1 cellular context compared by ENCODE assay signal in genomic region chr15:66581972-66582537, GRCh38.
A peak's percentile ranks its signal among the peaks of the same experiment; 100 is the strongest.
TF ChIP-seq lines count a peak whose summit lies in the region.

No MANE protein-coding gene starts in this region.

TF ChIP-seq in K562, 482 proteins besides CTCF, POLR2A, EP300 and RAD21 (continued from another document and continues in another):
- TF ChIP-seq ZNF444 (CRISPR knock-in tag; IDR thresholded peaks at IDR 0.05): no peak
- TF ChIP-seq RFX5 (IDR thresholded peaks at IDR 0.05; ENCODE audit: low read depth, low read length): no peak
- no peak for TF ChIP-seq HDGF (IDR thresholded peaks at IDR 0.05)
- TF ChIP-seq ZBTB43 (CRISPR knock-in tag; IDR thresholded peaks at IDR 0.05): no peak
- peak; percentile 88 for TF ChIP-seq ZFP36 (IDR thresholded peaks at IDR 0.05; ENCODE audit: low read depth, low read length, partially characterized antibody)
- TF ChIP-seq CREB5 (CRISPR knock-in tag; IDR thresholded peaks at IDR 0.05): no peak
- TF ChIP-seq NR4A1 (CRISPR knock-in tag; IDR thresholded peaks at IDR 0.05): no peak
- TF ChIP-seq NR4A1 (tag; IDR thresholded peaks at IDR 0.05): 0 out of 2 replicates have a peak, but pooled peaks have one; percentile 47
- TF ChIP-seq CBFB (CRISPR knock-in tag; IDR thresholded peaks at IDR 0.05): no peak
- TF ChIP-seq ZNF740 (CRISPR knock-in tag; IDR thresholded peaks at IDR 0.05): no peak
- no peak for TF ChIP-seq ZNF740 (tag; IDR thresholded peaks at IDR 0.05)
- no peak for TF ChIP-seq ZNF124 (CRISPR knock-in tag; IDR thresholded peaks at IDR 0.05)
- TF ChIP-seq NBN (IDR thresholded peaks at IDR 0.05; ENCODE audit: low read depth): 0 out of 2 replicates have a peak, but pooled peaks have one; percentile 46
- TF ChIP-seq ZFX (CRISPR knock-in tag; IDR thresholded peaks at IDR 0.05): peak; percentile 70
- TF ChIP-seq ETS1 (conservative IDR thresholded peaks at IDR 0.05; ENCODE audit: control insufficient read depth, low read depth, low read length): no peak
- TF ChIP-seq E2F4 (CRISPR knock-in tag; IDR thresholded peaks at IDR 0.05; ENCODE audit: low read depth): no peak
- no peak for TF ChIP-seq CBX3 (IDR thresholded peaks at IDR 0.05; ENCODE audit: borderline replicate concordance in 1 of 2, low read length in 2 of 2)
- TF ChIP-seq KAT8 (IDR thresholded peaks at IDR 0.05; ENCODE audit: low read depth): no peak
- TF ChIP-seq SAFB (IDR thresholded peaks at IDR 0.05; ENCODE audit: borderline replicate concordance, low read depth, low read length): no peak
- no peak; the same call in 1 of the 2 replicates for TF ChIP-seq HES1 (IDR thresholded peaks at IDR 0.05; ENCODE audit: low read depth)
- TF ChIP-seq ZNF398 (CRISPR knock-in tag; IDR thresholded peaks at IDR 0.05): no peak
- peak; percentile 58 for TF ChIP-seq DPF2 (IDR thresholded peaks at IDR 0.05)
- peak; percentile 75 for TF ChIP-seq TBP (optimal IDR thresholded peaks at IDR 0.05; ENCODE audit: low read depth, low read length)
- peak; percentile 42; the same call in 1 of the 2 replicates for TF ChIP-seq E2F1 (CRISPR knock-in tag; IDR thresholded peaks at IDR 0.05)
- TF ChIP-seq MAX (CRISPR knock-in tag; IDR thresholded peaks at IDR 0.05): peak; percentile 60; the same call in 1 of the 2 replicates
- no peak for TF ChIP-seq KDM4B (IDR thresholded peaks at IDR 0.05; ENCODE audit: borderline replicate concordance in 2 of 2, low read depth in 1 of 2)
- no peak for TF ChIP-seq TBL1XR1 (IDR thresholded peaks at IDR 0.05; ENCODE audit: low read length in 2 of 2)
- TF ChIP-seq ZNF347 (CRISPR knock-in tag; IDR thresholded peaks at IDR 0.05; ENCODE audit: low read depth): no peak
- TF ChIP-seq PRDM10 (IDR thresholded peaks at IDR 0.05; ENCODE audit: partially characterized antibody): no peak
- no peak for TF ChIP-seq ZKSCAN3 (CRISPR knock-in tag; IDR thresholded peaks at IDR 0.05)
- no peak for TF ChIP-seq ZNF23 (CRISPR knock-in tag; IDR thresholded peaks at IDR 0.05)
- TF ChIP-seq WHSC1 (IDR thresholded peaks at IDR 0.05; ENCODE audit: low read length): no peak
- TF ChIP-seq CHCHD3 (CRISPR knock-in tag; IDR thresholded peaks at IDR 0.05): no peak
- TF ChIP-seq TOE1 (IDR thresholded peaks at IDR 0.05; ENCODE audit: borderline replicate concordance): peak; percentile 37; the same call in 1 of the 2 replicates
- TF ChIP-seq TOE1 (CRISPR knock-in tag; IDR thresholded peaks at IDR 0.05; ENCODE audit: borderline replicate concordance, low read depth): no peak
- no peak for TF ChIP-seq CCNT2 (IDR thresholded peaks at IDR 0.05; ENCODE audit: borderline replicate concordance, extremely low read depth, insufficient read length, low read depth, low read length)
- no peak for TF ChIP-seq CEBPZ (IDR thresholded peaks at IDR 0.05; ENCODE audit: borderline replicate concordance, low read depth, low read length)
- no peak for TF ChIP-seq ZNF133 (CRISPR knock-in tag; IDR thresholded peaks at IDR 0.05)
- TF ChIP-seq SIRT6 (IDR thresholded peaks at IDR 0.05; ENCODE audit: low read depth, low read length): no peak
- TF ChIP-seq GATA2 (CRISPR knock-in tag; IDR thresholded peaks at IDR 0.05): no peak
- no peak for TF ChIP-seq SMARCB1 (IDR thresholded peaks at IDR 0.05; ENCODE audit: insufficient read length, low read depth)
- TF ChIP-seq DLX4 (CRISPR knock-in tag; IDR thresholded peaks at IDR 0.05): no peak
- no peak for TF ChIP-seq ELK3 (CRISPR knock-in tag; IDR thresholded peaks at IDR 0.05)
- TF ChIP-seq ZEB2 (IDR thresholded peaks at IDR 0.05): no peak
- no peak for TF ChIP-seq BDP1 (IDR thresholded peaks at IDR 0.05; ENCODE audit: insufficient read depth, insufficient read length)
- TF ChIP-seq SRSF1 (IDR thresholded peaks at IDR 0.05; ENCODE audit: low read depth, low read length): no peak
- no peak for TF ChIP-seq TAF15 (IDR thresholded peaks at IDR 0.05; ENCODE audit: low read depth, low read length)
